In genomic region chr14:92841930-92842329, GRCh38 we compare ENCODE assay signal across 15 cellular contexts. TPM values are rescaled to one million over a fixed set of nuclear protein-coding genes. Genes with fewer than 3 reads are reported as not detected.
A peak's percentile ranks its signal among the peaks of the same experiment; 100 is the strongest.
DNase-seq lines count a peak whose midpoint lies in the region; ATAC-seq and TF ChIP-seq lines count a peak whose summit lies in the region.
"Had no signal": no experiment of that assay in that cellular context is flagged by ENCODE, and none has a peak within 500 bp of the region (broad histone marks: within the 10 kb centered on the region; RNA-seq: fewer than 3 reads in every experiment).

No MANE protein-coding gene starts in this region.

- H3K9me3 ChIP-seq in T-helper 17 cell (ENCODE audit: control insufficient read depth, low read length, poor library complexity, severe bottlenecking) (no peaks in the 10 kb centered on the region), SJCRH30 (replicated peaks) (no peaks in the 10 kb centered on the region)
- H3K9me3 ChIP-seq: BLaER1 had no signal

- no peak overlapping the region for H3K4me3 Mint-ChIP-seq in activated T-cell treated with anti-CD3 and anti-CD28 coated beads, Interleukin-2, amount 50 U/mL, for 24 hours
- H3K4me3 Mint-ChIP-seq in T-helper 17 cell (peak overlapping the region; percentile 25), progenitor cell of endocrine pancreas (ENCODE audit: low read depth) (no peak overlapping the region)
- no peak overlapping the region for H3K4me3 Mint-ChIP-seq in stimulated activated effector memory CD8-positive, alpha-beta T cell treated with anti-CD3 and anti-CD28 coated beads, Interleukin-12 subunit alpha, Interleukin-12 subunit beta, amount 100 ng/mL, for 72 hours
- H3K4me3 Mint-ChIP-seq: CD14-positive monocyte; CD8-positive, alpha-beta T cell; H9 had no signal

- peaks cover 5% of the 10 kb centered on the region for H3K9me3 Mint-ChIP-seq in activated T-cell treated with anti-CD3 and anti-CD28 coated beads, Interleukin-2, amount 50 U/mL, for 24 hours
- peaks cover 6% of the 10 kb centered on the region for H3K9me3 Mint-ChIP-seq in progenitor cell of endocrine pancreas (ENCODE audit: low read depth)
- H3K9me3 Mint-ChIP-seq in stimulated activated effector memory CD8-positive, alpha-beta T cell treated with anti-CD3 and anti-CD28 coated beads, Interleukin-12 subunit alpha, Interleukin-12 subunit beta, amount 100 ng/mL, for 72 hours: peaks cover 4% of the 10 kb centered on the region
- H3K9me3 Mint-ChIP-seq: CD8-positive, alpha-beta T cell; H9 had no signal

- peak overlapping the region; percentile 4 for H3K27ac Mint-ChIP-seq in activated T-cell treated with anti-CD3 and anti-CD28 coated beads, Interleukin-2, amount 50 U/mL, for 24 hours
- H3K27ac Mint-ChIP-seq in T-helper 17 cell: peak overlapping the region; percentile 34
- peak overlapping the region; percentile 54 for H3K27ac Mint-ChIP-seq in progenitor cell of endocrine pancreas
- H3K27ac Mint-ChIP-seq in stimulated activated effector memory CD8-positive, alpha-beta T cell treated with anti-CD3 and anti-CD28 coated beads, Interleukin-12 subunit alpha, Interleukin-12 subunit beta, amount 100 ng/mL, for 72 hours: no peak overlapping the region
- H3K27ac Mint-ChIP-seq: CD8-positive, alpha-beta T cell had no signal

- no peaks in the 10 kb centered on the region for H4K20me1 ChIP-seq in KMS-11 (ENCODE audit: insufficient read depth)
- H4K20me1 ChIP-seq: BLaER1 had no signal

- peaks cover 35% of the 10 kb centered on the region for H3K4me1 Mint-ChIP-seq in activated T-cell treated with anti-CD3 and anti-CD28 coated beads, Interleukin-2, amount 50 U/mL, for 24 hours (ENCODE audit: low read depth)
- peaks cover 6% of the 10 kb centered on the region for H3K4me1 Mint-ChIP-seq in T-helper 17 cell
- peaks cover 5% of the 10 kb centered on the region for H3K4me1 Mint-ChIP-seq in progenitor cell of endocrine pancreas (ENCODE audit: low read depth)
- H3K4me1 Mint-ChIP-seq in stimulated activated effector memory CD8-positive, alpha-beta T cell treated with anti-CD3 and anti-CD28 coated beads, Interleukin-12 subunit alpha, Interleukin-12 subunit beta, amount 100 ng/mL, for 72 hours: peaks cover 31% of the 10 kb centered on the region
- H3K4me1 Mint-ChIP-seq: H9 had no signal

- no peak for TF ChIP-seq CTCF in KMS-11 (conservative IDR thresholded peaks at IDR 0.05; ENCODE audit: low read depth, low read length)
- TF ChIP-seq CTCF in progenitor cell of endocrine pancreas (IDR thresholded peaks at IDR 0.05; ENCODE audit: unreplicated experiment): no peak

- H3K27ac ChIP-seq in KMS-11: peak overlapping the region; percentile 85
- no peak overlapping the region for H3K27ac ChIP-seq in SJCRH30
- H3K27ac ChIP-seq: BLaER1 had no signal

- H3K36me3 ChIP-seq in KMS-11 (ENCODE audit: insufficient read depth) (no peaks in the 10 kb centered on the region), SJCRH30 (no peaks in the 10 kb centered on the region)

- peaks cover 53% of the 10 kb centered on the region for H3K36me3 Mint-ChIP-seq in activated T-cell treated with anti-CD3 and anti-CD28 coated beads, Interleukin-2, amount 50 U/mL, for 24 hours (ENCODE audit: low read depth)
- H3K36me3 Mint-ChIP-seq in T-helper 17 cell (ENCODE audit: low read depth) (peaks cover 4% of the 10 kb centered on the region), progenitor cell of endocrine pancreas (ENCODE audit: insufficient read depth) (peaks cover 24% of the 10 kb centered on the region)
- H3K36me3 Mint-ChIP-seq in stimulated activated effector memory CD8-positive, alpha-beta T cell treated with anti-CD3 and anti-CD28 coated beads, Interleukin-12 subunit alpha, Interleukin-12 subunit beta, amount 100 ng/mL, for 72 hours: peaks cover 61% of the 10 kb centered on the region

- H3K79me2 ChIP-seq in KMS-11 (ENCODE audit: insufficient read depth, low read depth): no peaks in the 10 kb centered on the region

- H2AFZ ChIP-seq in KMS-11 (ENCODE audit: low read depth): 0 out of 2 replicates have a peak overlapping the region, but pooled peaks have one; percentile 50

- peak overlapping the region; percentile 25; the same call in 1 of the 2 replicates for H3K9ac ChIP-seq in KMS-11
- H3K9ac ChIP-seq: BLaER1 had no signal

- H3K4me1 ChIP-seq in KMS-11 (ENCODE audit: low read depth, poor library complexity, severe bottlenecking) (peaks cover 40% of the 10 kb centered on the region), SJCRH30 (peaks cover under 1% of the 10 kb centered on the region; the same call in 1 of the 2 replicates)

- H3K4me3 ChIP-seq in KMS-11 (IDR thresholded peaks at IDR 0.05; ENCODE audit: insufficient read depth, low read depth, low read length): no peak overlapping the region
- no peak overlapping the region for H3K4me3 ChIP-seq in SJCRH30
- H3K4me3 ChIP-seq: BLaER1 had no signal

- H3K27me3 Mint-ChIP-seq in activated T-cell treated with anti-CD3 and anti-CD28 coated beads, Interleukin-2, amount 50 U/mL, for 24 hours: no peaks in the 10 kb centered on the region
- H3K27me3 Mint-ChIP-seq in T-helper 17 cell: no peaks in the 10 kb centered on the region
- no peaks in the 10 kb centered on the region for H3K27me3 Mint-ChIP-seq in progenitor cell of endocrine pancreas

- no peak for DNase-seq in activated T-cell treated with anti-CD3 and anti-CD28 coated beads, Interleukin-2, amount 50 U/mL, for 24 hours
- no peak for DNase-seq in activated T-cell treated with anti-CD3 and anti-CD28 coated beads, Interleukin-2, amount 50 U/mL, for 1 hour
- DNase-seq in T-helper 17 cell (no peak), progenitor cell of endocrine pancreas (ENCODE audit: low spot score, unreplicated experiment) (no peak), SJCRH30 (no peak)
- DNase-seq in stimulated activated effector memory CD8-positive, alpha-beta T cell treated with anti-CD3 and anti-CD28 coated beads, Interleukin-12 subunit alpha, Interleukin-12 subunit beta, amount 100 ng/mL, for 72 hours (ENCODE audit: low spot score in 2 of 2): no peak
- DNase-seq: 8988T; Calu3; CD8-positive, alpha-beta T cell; DMS79 treated with DMSO at 0.1 percent for 48 hours; GF-D8; H9 had no signal

- ATAC-seq in T-helper 17 cell: no peak
- no peak for ATAC-seq in stimulated activated effector memory CD8-positive, alpha-beta T cell treated with anti-CD3 and anti-CD28 coated beads, Interleukin-12 subunit alpha, Interleukin-12 subunit beta, amount 100 ng/mL, for 72 hours
- ATAC-seq: CD8-positive, alpha-beta T cell had no signal

- H3K27me3 ChIP-seq in KMS-11 (ENCODE audit: insufficient read depth, low read depth) (no peaks in the 10 kb centered on the region), SJCRH30 (no peaks in the 10 kb centered on the region)
- H3K27me3 ChIP-seq: BLaER1 had no signal

- peak overlapping the region; percentile 95 for H3K4me2 ChIP-seq in KMS-11
- H3K4me2 ChIP-seq: BLaER1 had no signal

RNA-seq across cellular contexts. Expression of gene GOLGA5, which starts 47.8 kb away (rescaled TPM):
- total RNA-seq in T-helper 17 cell (10 to 100 TPM; 12.0 to 12.4 TPM), progenitor cell of endocrine pancreas (29.7 TPM in 2 replicates)
- 21.6 and 22.2 TPM in 2 replicates for total RNA-seq in SJCRH30 (2014; rRNA removed; shearing (Covaris generic))
